23 cellular contexts compared by ENCODE assay signal in the genomic region with DNA sequence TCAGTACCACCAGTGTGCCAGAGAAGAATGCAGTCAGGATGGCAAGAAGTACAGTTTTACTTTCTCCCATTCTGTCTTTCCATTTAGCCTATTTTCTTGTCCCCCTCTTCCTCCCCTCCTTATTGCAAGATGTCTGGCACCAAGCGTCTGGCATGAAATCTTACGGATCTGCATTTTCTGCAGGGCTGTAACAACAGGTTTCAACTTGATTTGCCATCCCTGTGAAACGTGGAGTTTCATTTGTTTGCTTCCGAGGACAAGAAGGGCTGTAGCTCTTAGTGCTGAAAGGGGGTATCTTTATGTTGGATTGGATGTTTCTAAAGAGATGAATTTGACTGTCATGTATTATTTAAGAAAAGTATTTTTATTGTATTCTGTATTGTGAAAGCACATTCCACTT.
"Had no signal": no experiment of that assay in that cellular context is flagged by ENCODE, and none has a peak within 500 bp of the region (broad histone marks: within the 10 kb centered on the region; RNA-seq: fewer than 3 reads in every experiment).

No MANE protein-coding gene starts in this region.

- H3K9me3 Mint-ChIP-seq: endodermal cell; stimulated activated naive CD8-positive, alpha-beta T cell treated with anti-CD3 and anti-CD28 coated beads, Interleukin-15, Interleukin-2, amounts not matched to agents 100 ng/mL and 50 ng/mL, for 24 hours had no signal

- H3K27me3 ChIP-seq: right lobe of liver, testis, upper lobe of right lung had no signal

- H3K4me3 Mint-ChIP-seq: endodermal cell; nephron; stimulated activated naive CD8-positive, alpha-beta T cell treated with anti-CD3 and anti-CD28 coated beads, Interleukin-15, Interleukin-2, amounts not matched to agents 100 ng/mL and 50 ng/mL, for 24 hours had no signal

- H3K9me3 ChIP-seq: psoas muscle, right lobe of liver, testis, upper lobe of right lung had no signal

- H3K36me3 ChIP-seq: right lobe of liver, upper lobe of right lung had no signal

- H3K4me1 ChIP-seq: psoas muscle, right lobe of liver, testis, upper lobe of right lung had no signal

- H3K27ac ChIP-seq: dorsolateral prefrontal cortex, psoas muscle, right lobe of liver, testis, upper lobe of right lung had no signal

- H3K4me2 ChIP-seq: smooth muscle cell had no signal

- H3K4me3 ChIP-seq: dorsolateral prefrontal cortex, psoas muscle, right lobe of liver, smooth muscle cell, testis, upper lobe of right lung had no signal

- ATAC-seq: activated CD4-positive, CD25-positive, alpha-beta regulatory T cell treated with anti-CD3 and anti-CD28 coated beads, Interleukin-2, amount 50 U/mL, for 24 hours; left ventricle myocardium superior; psoas muscle; right lobe of liver; upper lobe of right lung had no signal

- H3K27me3 Mint-ChIP-seq: stimulated activated naive CD8-positive, alpha-beta T cell treated with anti-CD3 and anti-CD28 coated beads, Interleukin-15, Interleukin-2, amounts not matched to agents 100 ng/mL and 50 ng/mL, for 24 hours had no signal

- H3K27ac Mint-ChIP-seq: endodermal cell; nephron; stimulated activated naive CD8-positive, alpha-beta T cell treated with anti-CD3 and anti-CD28 coated beads, Interleukin-15, Interleukin-2, amounts not matched to agents 100 ng/mL and 50 ng/mL, for 24 hours had no signal

- DNase-seq: activated CD4-positive, alpha-beta T cell treated with anti-CD3 and anti-CD28 coated beads, Interleukin-2, amount 50 U/mL, for 1 hour; activated effector memory CD4-positive, alpha-beta T cell treated with anti-CD3 and anti-CD28 coated beads, Interleukin-2, amount 50 U/mL, for 16 hours; activated T-cell treated with anti-CD3 and anti-CD28 coated beads, Interleukin-2, amount 50 U/mL, for 1 hour; aorta; dorsolateral prefrontal cortex; endodermal cell; glutamatergic neuron; hypothalamus; kidney glomerular epithelial cell; left ventricle myocardium superior; mesenchymal stem cell; occipital lobe; psoas muscle; right lobe of liver; stimulated activated CD4-positive, alpha-beta T cell treated with anti-CD3 and anti-CD28 coated beads, Interleukin-4, amount 100 ng/mL, for 4 hours; stimulated activated CD8-positive, alpha-beta memory T cell treated with anti-CD3 and anti-CD28 coated beads, Interleukin-4, amount 100 ng/mL, for 48 hours; T1000; testis; upper lobe of right lung had no signal
